13 cellular contexts compared by ENCODE assay signal in the genomic region with DNA sequence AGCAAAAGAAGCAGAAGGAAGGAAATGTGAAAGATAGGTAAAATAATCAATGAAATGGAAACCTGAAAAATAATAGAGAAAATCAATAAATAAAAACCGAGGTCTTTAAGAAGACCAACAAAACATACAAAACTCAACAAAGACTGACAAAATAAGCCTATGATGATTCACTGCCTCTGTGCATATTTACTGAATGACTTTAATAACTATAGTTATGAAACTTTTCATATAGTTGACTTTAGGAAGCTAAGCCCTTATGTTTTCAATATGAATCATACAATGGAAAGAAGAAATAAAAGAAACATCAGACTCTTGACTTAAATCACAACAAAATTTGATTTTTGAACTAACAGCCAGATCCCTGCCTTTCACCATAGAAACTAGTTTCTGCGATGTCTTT. TPM values are rescaled to one million over a fixed set of nuclear protein-coding genes. Genes with fewer than 3 reads are reported as not detected.
A peak's percentile ranks its signal among the peaks of the same experiment; 100 is the strongest.
DNase-seq lines count a peak whose midpoint lies in the region; ATAC-seq, FAIRE-seq and TF ChIP-seq lines count a peak whose summit lies in the region.
"Not testable (repeated sequence)": the region's sequence is repeated elsewhere in the genome, so short reads cannot be mapped to it uniquely, and the experiment has no call there.
"Had no signal": no experiment of that assay in that cellular context is flagged by ENCODE, and none has a peak within 500 bp of the region (broad histone marks: within the 10 kb centered on the region; RNA-seq: fewer than 3 reads in every experiment).

No MANE protein-coding gene starts in this region.

- DNase-seq in A549 (ENCODE audit: low read depth in 1 of 2, low spot score in 1 of 2); RWPE2 (ENCODE audit: low spot score); kidney: not testable (repeated sequence)

- not testable (repeated sequence) for ATAC-seq in A549
- peak; percentile 76 for ATAC-seq in RWPE2 (ENCODE audit: low read depth)

- FAIRE-seq in A549 (lab: Jason Lieb, UNC) (peak; percentile 86), endometrium (lab: Jason Lieb, UNC) (peak; percentile 68), kidney (lab: Jason Lieb, UNC) (peak; percentile 62)

- not testable (repeated sequence) for H3K9me3 ChIP-seq in A549; RWPE2 (ENCODE audit: severe bottlenecking); kidney (ENCODE audit: control insufficient read depth in 1 of 2, low read length in 2 of 2)

- POLR2A ChIA-PET in A549 (lab: Yijun Ruan, JAX), result not testable (repeated sequence)

- not testable (repeated sequence) for TF ChIP-seq EP300 in A549 (IDR thresholded peaks at IDR 0.05)

- CTCF ChIA-PET in A549 (lab: Yijun Ruan, JAX), result not testable (repeated sequence)

- H3K4me1 ChIP-seq in A549; RWPE2 (ENCODE audit: insufficient read depth, poor library complexity, severe bottlenecking); kidney (ENCODE audit: control insufficient read depth in 1 of 2, insufficient read depth in 1 of 2, low read depth in 1 of 2, low read length in 2 of 2): not testable (repeated sequence)

- not testable (repeated sequence) for H3K4me3 ChIP-seq in A549; RWPE2 (ENCODE audit: severe bottlenecking); kidney (ENCODE audit: low read length in 2 of 2)

- not testable (repeated sequence) for H3K27me3 ChIP-seq in RWPE2 (ENCODE audit: insufficient read depth, poor library complexity, severe bottlenecking)

- not testable (repeated sequence) for H3K4me2 ChIP-seq in A549

- H3K9ac ChIP-seq in kidney (ENCODE audit: low read length in 2 of 2), result not testable (repeated sequence)

- TF ChIP-seq CTCF in A549 (IDR thresholded peaks at IDR 0.05); RWPE2 (IDR thresholded peaks at IDR 0.05; ENCODE audit: poor library complexity, severe bottlenecking); kidney (IDR thresholded peaks at IDR 0.05; ENCODE audit: borderline replicate concordance, extremely low read depth, insufficient read depth): not testable (repeated sequence)

- H3K36me3 ChIP-seq in RWPE2 (ENCODE audit: low read depth); kidney (ENCODE audit: control insufficient read depth in 1 of 2, insufficient read depth in 2 of 2, low read length in 2 of 2): not testable (repeated sequence)

- TF ChIP-seq POLR2A in A549 (IDR thresholded peaks at IDR 0.05; ENCODE audit: low read length), result not testable (repeated sequence)

- H3K27ac ChIP-seq in A549; RWPE2 (ENCODE audit: poor library complexity, severe bottlenecking); kidney (ENCODE audit: low read depth in 2 of 2, low read length in 2 of 2): not testable (repeated sequence)

- intact Hi-C loops in kidney (cut with DNase I), result not testable (repeated sequence)

- no CpG with 5 or more reads among the region's 2 CpGs for WGBS in A549 (ENCODE audit: missing lambda C conversion rate)

- not testable (repeated sequence) for TF ChIP-seq RAD21 in A549 (conservative IDR thresholded peaks at IDR 0.05 in 1 of 2, IDR thresholded peaks at IDR 0.05 in 1 of 2)

RNA-seq across cellular contexts. Expression of a gene that starts 29.5 kb away (rescaled TPM):
- polyA plus RNA-seq in A549 (2011; rRNA removed), result not detected in 2 replicates
- not detected in 2 replicates for polyA plus RNA-seq in A549 (2012; cell fraction: cytosol; rRNA removed)
- not detected in 2 replicates for polyA plus RNA-seq in A549 (2012; cell fraction: nucleus; rRNA removed)
- polyA plus RNA-seq in A549 (2017; fragmentation: RNase III; extraction: RNeasy Plus Mini Kit Qiagen cat#74134 plus additional on column Dnase treatment), result not detected in 3 replicates
- polyA minus RNA-seq in A549 (2011; rRNA and poly(A)+ RNA removed), result not detected in 2 replicates
- not detected for total RNA-seq in kidney
- polyA plus RNA-seq in kidney (ENCODE audit: insufficient read depth, low read depth, low replicate concordance), result not detected
- total RNA-seq: A673; CD4-positive, alpha-beta memory T cell; CD4-positive, CD25-positive, alpha-beta regulatory T cell; CD8-positive, alpha-beta memory T cell; Daoy; G401; GM12878 had no signal
- polyA plus RNA-seq: AG04450; CD14-positive monocyte; CD4-positive, alpha-beta memory T cell; CD4-positive, CD25-positive, alpha-beta regulatory T cell; CD8-positive, alpha-beta memory T cell; GM12878 had no signal

RNA-seq across cellular contexts. Expression of a gene that starts 55.1 kb away (rescaled TPM):
- not detected in 2 replicates for polyA plus RNA-seq in A549 (2011; rRNA removed)
- not detected in 2 replicates for polyA plus RNA-seq in A549 (2012; cell fraction: cytosol; rRNA removed)
- polyA plus RNA-seq in A549 (2012; cell fraction: nucleus; rRNA removed), result not detected in 2 replicates
- not detected in 3 replicates for polyA plus RNA-seq in A549 (2017; fragmentation: RNase III; extraction: RNeasy Plus Mini Kit Qiagen cat#74134 plus additional on column Dnase treatment)
- not detected in 2 replicates for polyA minus RNA-seq in A549 (2011; rRNA and poly(A)+ RNA removed)
- total RNA-seq in kidney, result not detected
- polyA plus RNA-seq in kidney (ENCODE audit: insufficient read depth, low read depth, low replicate concordance), result not detected
- total RNA-seq: A673; CD4-positive, alpha-beta memory T cell; CD4-positive, CD25-positive, alpha-beta regulatory T cell; CD8-positive, alpha-beta memory T cell; Daoy; G401; GM12878 had no signal
- polyA plus RNA-seq: AG04450; CD14-positive monocyte; CD4-positive, alpha-beta memory T cell; CD4-positive, CD25-positive, alpha-beta regulatory T cell; CD8-positive, alpha-beta memory T cell; GM12878 had no signal
